Comparison of ENCODE assay signal across 16 cellular contexts in genomic region chr5:81006231-81006630, GRCh38. TPM values are rescaled to one million over a fixed set of nuclear protein-coding genes. Genes with fewer than 3 reads are reported as not detected.
DNase-seq lines count a peak whose midpoint lies in the region; ATAC-seq and TF ChIP-seq lines count a peak whose summit lies in the region.
"Had no signal": no experiment of that assay in that cellular context is flagged by ENCODE, and none has a peak within 500 bp of the region (broad histone marks: within the 10 kb centered on the region; RNA-seq: fewer than 3 reads in every experiment).

No MANE protein-coding gene starts in this region.

- no peaks in the 10 kb centered on the region for H3K27me3 Mint-ChIP-seq in activated T-helper 2 cell treated with anti-CD3 and anti-CD28 coated beads, Interferon-gamma antibody, Interleukin-2, Interleukin-4, amounts not matched to agents 10 μg/mL and 5 μg/mL and 100 μg/mL, durations not matched to agents 14 hours and 24 hours and 36 hours (ENCODE audit: low read depth)

- H3K27ac ChIP-seq in heart left ventricle = peak overlapping the region in 11 of 12 donors; percentile 5 to 82 (median 47)
- no peak overlapping the region for H3K27ac ChIP-seq in KMS-11
- H3K27ac ChIP-seq: lower lobe of right lung, testis had no signal

- no peak overlapping the region for H3K9ac ChIP-seq in KMS-11
- H3K9ac ChIP-seq: SK-N-SH had no signal

- TF ChIP-seq POLR2A in heart left ventricle (IDR thresholded peaks at IDR 0.05) = no peak

- no peaks in the 10 kb centered on the region for H3K9me3 Mint-ChIP-seq in activated T-helper 2 cell treated with anti-CD3 and anti-CD28 coated beads, Interferon-gamma antibody, Interleukin-2, Interleukin-4, amounts not matched to agents 10 μg/mL and 5 μg/mL and 100 μg/mL, durations not matched to agents 14 hours and 24 hours and 36 hours
- no peaks in the 10 kb centered on the region for H3K9me3 Mint-ChIP-seq in stimulated activated effector memory CD8-positive, alpha-beta T cell treated with anti-CD3 and anti-CD28 coated beads, Interleukin-12 subunit alpha, Interleukin-12 subunit beta, amount 100 ng/mL, for 72 hours
- H3K9me3 Mint-ChIP-seq: HFFc6 had no signal

- peak overlapping the region; percentile 95 for H3K4me2 ChIP-seq in KMS-11
- H3K4me2 ChIP-seq: SK-N-SH had no signal

- H3K36me3 Mint-ChIP-seq in activated T-helper 2 cell treated with anti-CD3 and anti-CD28 coated beads, Interferon-gamma antibody, Interleukin-2, Interleukin-4, amounts not matched to agents 10 μg/mL and 5 μg/mL and 100 μg/mL, durations not matched to agents 14 hours and 24 hours and 36 hours (ENCODE audit: low read depth) = peaks cover 7% of the 10 kb centered on the region
- no peaks in the 10 kb centered on the region for H3K36me3 Mint-ChIP-seq in stimulated activated effector memory CD8-positive, alpha-beta T cell treated with anti-CD3 and anti-CD28 coated beads, Interleukin-12 subunit alpha, Interleukin-12 subunit beta, amount 100 ng/mL, for 72 hours

- H3K4me3 Mint-ChIP-seq in activated T-helper 2 cell treated with anti-CD3 and anti-CD28 coated beads, Interferon-gamma antibody, Interleukin-2, Interleukin-4, amounts not matched to agents 10 μg/mL and 5 μg/mL and 100 μg/mL, durations not matched to agents 14 hours and 24 hours and 36 hours (ENCODE audit: low read depth) = peak overlapping the region; percentile 73
- peak overlapping the region; percentile 72 for H3K4me3 Mint-ChIP-seq in stimulated activated effector memory CD8-positive, alpha-beta T cell treated with anti-CD3 and anti-CD28 coated beads, Interleukin-12 subunit alpha, Interleukin-12 subunit beta, amount 100 ng/mL, for 72 hours
- H3K4me3 Mint-ChIP-seq: HFFc6 had no signal

- no peaks in the 10 kb centered on the region for H4K20me1 ChIP-seq in KMS-11 (ENCODE audit: insufficient read depth)

- H3K27me3 ChIP-seq in heart left ventricle (no peaks in the 10 kb centered on the region), KMS-11 (ENCODE audit: insufficient read depth, low read depth) (no peaks in the 10 kb centered on the region)
- H3K27me3 ChIP-seq: testis had no signal

- H3K4me1 Mint-ChIP-seq in activated T-helper 2 cell treated with anti-CD3 and anti-CD28 coated beads, Interferon-gamma antibody, Interleukin-2, Interleukin-4, amounts not matched to agents 10 μg/mL and 5 μg/mL and 100 μg/mL, durations not matched to agents 14 hours and 24 hours and 36 hours (ENCODE audit: low read depth) = peaks cover 46% of the 10 kb centered on the region
- peaks cover 45% of the 10 kb centered on the region for H3K4me1 Mint-ChIP-seq in stimulated activated effector memory CD8-positive, alpha-beta T cell treated with anti-CD3 and anti-CD28 coated beads, Interleukin-12 subunit alpha, Interleukin-12 subunit beta, amount 100 ng/mL, for 72 hours

- H3K4me3 ChIP-seq in heart left ventricle (no peak overlapping the region), KMS-11 (IDR thresholded peaks at IDR 0.05; ENCODE audit: insufficient read depth, low read depth, low read length) (no peak overlapping the region)
- H3K4me3 ChIP-seq: lower lobe of right lung, testis had no signal

- no peak for DNase-seq in heart left ventricle
- DNase-seq in left cardiac atrium = no peak
- DNase-seq in activated T-helper 2 cell treated with anti-CD3 and anti-CD28 coated beads, Interferon-gamma antibody, Interleukin-2, Interleukin-4, amounts not matched to agents 10 μg/mL and 5 μg/mL and 100 μg/mL, durations not matched to agents 14 hours and 24 hours and 36 hours (ENCODE audit: low spot score) = no peak
- DNase-seq in stimulated activated effector memory CD8-positive, alpha-beta T cell treated with anti-CD3 and anti-CD28 coated beads, Interleukin-12 subunit alpha, Interleukin-12 subunit beta, amount 100 ng/mL, for 72 hours (ENCODE audit: low spot score in 2 of 2) = no peak
- no peak for DNase-seq in NCI-H1436 (lab: John Stamatoyannopoulos, UW)
- DNase-seq: Caco-2; HFFc6; lower lobe of right lung; NCI-H2029; NCI-H446; NK-92 treated with Interleukin-12 subunit alpha and Interleukin-12 subunit beta, amount 100 ng/mL, for 24 hours; occipital lobe; SK-N-SH; testis had no signal

- H3K27ac Mint-ChIP-seq in activated T-helper 2 cell treated with anti-CD3 and anti-CD28 coated beads, Interferon-gamma antibody, Interleukin-2, Interleukin-4, amounts not matched to agents 10 μg/mL and 5 μg/mL and 100 μg/mL, durations not matched to agents 14 hours and 24 hours and 36 hours = peak overlapping the region; percentile 90
- peak overlapping the region; percentile 90 for H3K27ac Mint-ChIP-seq in stimulated activated effector memory CD8-positive, alpha-beta T cell treated with anti-CD3 and anti-CD28 coated beads, Interleukin-12 subunit alpha, Interleukin-12 subunit beta, amount 100 ng/mL, for 72 hours
- H3K27ac Mint-ChIP-seq: HFFc6 had no signal

- no peaks in the 10 kb centered on the region for H3K36me3 ChIP-seq in heart left ventricle
- H3K36me3 ChIP-seq in KMS-11 (ENCODE audit: insufficient read depth) = no peaks in the 10 kb centered on the region
- H3K36me3 ChIP-seq: lower lobe of right lung had no signal

- ATAC-seq in heart left ventricle (no peak), left cardiac atrium (no peak), GM21515 (IDR thresholded peaks at IDR 0.05; ENCODE audit: unreplicated experiment) (no peak)
- no peak for ATAC-seq in stimulated activated effector memory CD8-positive, alpha-beta T cell treated with anti-CD3 and anti-CD28 coated beads, Interleukin-12 subunit alpha, Interleukin-12 subunit beta, amount 100 ng/mL, for 72 hours
- ATAC-seq: lower lobe of right lung had no signal

- H2AFZ ChIP-seq in KMS-11 (ENCODE audit: low read depth) = no peak overlapping the region

- TF ChIP-seq CTCF in heart left ventricle (IDR thresholded peaks at IDR 0.05) (no peak), KMS-11 (conservative IDR thresholded peaks at IDR 0.05; ENCODE audit: low read depth, low read length) (no peak)

- H3K79me2 ChIP-seq in KMS-11 (ENCODE audit: insufficient read depth, low read depth) = no peaks in the 10 kb centered on the region

- intact Hi-C loops in heart left ventricle (cut with DNase I) = loop anchor here in 2 of 10 donors (5.0 kb wide), 1 partner anchor 44 kb away; the partner anchor contains the start of gene RASGRF2 (in 2 of the 2)
- intact Hi-C loops in left cardiac atrium (cut with DNase I) = no loop called here
- intact Hi-C loops in activated T-helper 2 cell treated with anti-CD3 and anti-CD28 coated beads, Interferon-gamma antibody, Interleukin-2, Interleukin-4, amounts not matched to agents 10 μg/mL and 5 μg/mL and 100 μg/mL, durations not matched to agents 14 hours and 24 hours and 36 hours (cut with micrococcal nuclease) = loop anchor here (1.0 to 5.0 kb wide), 3 partner anchors 141 to 879 kb away; no protein-coding TSS in a partner anchor

- no peaks in the 10 kb centered on the region for H3K9me3 ChIP-seq in heart left ventricle
- H3K9me3 ChIP-seq: Caco-2, lower lobe of right lung, SK-N-SH, testis had no signal

- H3K4me1 ChIP-seq in heart left ventricle (peaks cover 0 to 39% (median 6%) of the 10 kb centered on the region in 12 donors), KMS-11 (ENCODE audit: low read depth, poor library complexity, severe bottlenecking) (peaks cover 34% of the 10 kb centered on the region)
- H3K4me1 ChIP-seq: Caco-2, lower lobe of right lung, testis had no signal

RNA-seq across cellular contexts. Expression of gene RASGRF2, which starts 46.1 kb away (rescaled TPM):
- total RNA-seq in heart left ventricle = 10 to 100 TPM in 1 of 9 donors, 1 to 10 TPM in 8; 5.5 to 16.6 (median 7.4) TPM
- 1 to 10 TPM; 3.6 to 3.9 TPM for polyA plus RNA-seq in heart left ventricle
- total RNA-seq in left cardiac atrium = 10 to 100 TPM in 1 of 2 donors, 1 to 10 TPM in 1; 9.6 to 12.2 TPM
- 16.1 and 19.4 TPM in 2 replicates for total RNA-seq in activated T-helper 2 cell treated with anti-CD3 and anti-CD28 coated beads, Interferon-gamma antibody, Interleukin-2, Interleukin-4, amounts not matched to agents 10 μg/mL and 5 μg/mL and 100 μg/mL, durations not matched to agents 14 hours and 24 hours and 36 hours
